7 cellular contexts compared by ENCODE assay signal in genomic region chr3:196056371-196056770, GRCh38. TPM values are rescaled to one million over a fixed set of nuclear protein-coding genes. Genes with fewer than 3 reads are reported as not detected.
A peak's percentile ranks its signal among the peaks of the same experiment; 100 is the strongest.
DNase-seq lines count a peak whose midpoint lies in the region; ATAC-seq, FAIRE-seq and TF ChIP-seq lines count a peak whose summit lies in the region.
"Not testable (repeated sequence)": the region's sequence is repeated elsewhere in the genome, so short reads cannot be mapped to it uniquely, and the experiment has no call there.

No MANE protein-coding gene starts in this region.

- H3F3A ChIP-seq in GM23338 (replicated peaks; ENCODE audit: low read depth), result not testable (repeated sequence)
- H3F3A ChIP-seq in Loucy (ENCODE audit: low read depth), result peaks cover 56% of the 10 kb centered on the region

- H3K36me3 ChIP-seq in GM23338 (ENCODE audit: insufficient read depth), result peaks cover 59% of the 10 kb centered on the region
- H3K36me3 ChIP-seq in Loucy (ENCODE audit: insufficient read depth, low read length), result peaks cover 98% of the 10 kb centered on the region
- H3K36me3 ChIP-seq in HepG2 (replicated peaks in 1 of 2; ENCODE audit: control insufficient read depth in 1 of 2, insufficient read depth in 2 of 2, low read length in 2 of 2), result peaks cover 33 to 90% of the 10 kb centered on the region in 2 experiments

- peaks cover 11% of the 10 kb centered on the region for H3K27me3 Mint-ChIP-seq in GM23338 (ENCODE audit: insufficient read depth, low read depth, poor library complexity)
- not testable (repeated sequence) for H3K27me3 Mint-ChIP-seq in WTC11 (ENCODE audit: low read depth); activated T-cell treated with anti-CD3 and anti-CD28 coated beads, Interleukin-2, amount 50 U/mL, for 72 hours (ENCODE audit: low read depth); activated naive CD8-positive, alpha-beta T cell treated with anti-CD3 and anti-CD28 coated beads for 36 hours

- not testable (repeated sequence) for H3K9me2 ChIP-seq in GM23338 (ENCODE audit: insufficient read depth); Loucy (replicated peaks; ENCODE audit: low read depth, low read length)

- CTCF ChIA-PET in WTC11 (lab: Charles Lee); HepG2 (lab: Yijun Ruan, JAX; ENCODE audit: low intra/inter-chr PET ratio, low total read pairs): not testable (repeated sequence)

- TF ChIP-seq RAD21 in HepG2 (CRISPR knock-in tag; IDR thresholded peaks at IDR 0.05), result not testable (repeated sequence)

- not testable (repeated sequence) for H2AFZ ChIP-seq in GM23338; Loucy (ENCODE audit: low read length); HepG2 (ENCODE audit: low read length)

- H3K27ac ChIP-seq in GM23338 (ENCODE audit: low read depth) (peak overlapping the region; percentile 72; the same call in 1 of the 2 replicates), HepG2 (ENCODE audit: extremely low read length, insufficient read depth, low read length) (peak overlapping the region; percentile 28)

- not testable (repeated sequence) for H3K9ac ChIP-seq in Loucy (ENCODE audit: low read depth, low read length, poor library complexity, severe bottlenecking); HepG2 (ENCODE audit: insufficient read depth, low read depth, low read length)

- POLR2A ChIA-PET in WTC11 (lab: Charles Lee); HepG2 (lab: Yijun Ruan, JAX): not testable (repeated sequence)

- not testable (repeated sequence) for H3K4me3 Mint-ChIP-seq in GM23338; WTC11; activated T-cell treated with anti-CD3 and anti-CD28 coated beads, Interleukin-2, amount 50 U/mL, for 72 hours; activated naive CD8-positive, alpha-beta T cell treated with anti-CD3 and anti-CD28 coated beads for 36 hours; stimulated activated effector memory CD8-positive, alpha-beta T cell treated with anti-CD3 and anti-CD28 coated beads, Interleukin-12 subunit alpha, Interleukin-12 subunit beta, amount 100 ng/mL, for 72 hours

- TF ChIP-seq CTCF in GM23338 (conservative IDR thresholded peaks at IDR 0.05; ENCODE audit: low read depth in 2 of 2); Loucy (conservative IDR thresholded peaks at IDR 0.05; ENCODE audit: low read length); WTC11 (IDR thresholded peaks at IDR 0.05); HepG2 (CRISPR knock-in tag; IDR thresholded peaks at IDR 0.05): not testable (repeated sequence)

- WGBS in HepG2 (ENCODE audit: low lambda C conversion rate), result 97% methylated on average over 6 of the region's 6 CpGs

- not testable (repeated sequence) for H3K79me2 ChIP-seq in GM23338 (replicated peaks; ENCODE audit: insufficient read depth); HepG2 (ENCODE audit: insufficient read depth, low read length)
- H3K79me2 ChIP-seq in Loucy (ENCODE audit: insufficient read depth, low read length), result peaks cover 87% of the 10 kb centered on the region

- H3K36me3 Mint-ChIP-seq in GM23338 (ENCODE audit: low read depth), result peaks cover 98% of the 10 kb centered on the region
- peaks cover 87% of the 10 kb centered on the region for H3K36me3 Mint-ChIP-seq in WTC11
- H3K36me3 Mint-ChIP-seq in activated T-cell treated with anti-CD3 and anti-CD28 coated beads, Interleukin-2, amount 50 U/mL, for 72 hours (ENCODE audit: insufficient read depth in 2 of 2), result peaks cover 30 to 57% of the 10 kb centered on the region in 2 donors
- peaks cover 56% of the 10 kb centered on the region for H3K36me3 Mint-ChIP-seq in activated naive CD8-positive, alpha-beta T cell treated with anti-CD3 and anti-CD28 coated beads for 36 hours
- H3K36me3 Mint-ChIP-seq in stimulated activated effector memory CD8-positive, alpha-beta T cell treated with anti-CD3 and anti-CD28 coated beads, Interleukin-12 subunit alpha, Interleukin-12 subunit beta, amount 100 ng/mL, for 72 hours, result peaks cover 100% of the 10 kb centered on the region

- TF ChIP-seq POLR2A in HepG2 (IDR thresholded peaks at IDR 0.05; ENCODE audit: insufficient read depth in 1 of 2, low read depth in 2 of 2, low read length in 2 of 2), result not testable (repeated sequence)

- in situ Hi-C loops in HepG2 (cut with HindIII; ENCODE audit: extremely low pct_ligation_motif_present, low pct_unique_long_range_greater_than_20kb), result not testable (repeated sequence)

- not testable (repeated sequence) for DNase-seq in GM23338 (ENCODE audit: low spot score); WTC11 (ENCODE audit: low spot score); activated T-cell treated with anti-CD3 and anti-CD28 coated beads, Interleukin-2, amount 50 U/mL, for 72 hours; activated naive CD8-positive, alpha-beta T cell treated with anti-CD3 and anti-CD28 coated beads for 36 hours; HepG2 (ENCODE audit: low spot score); stimulated activated effector memory CD8-positive, alpha-beta T cell treated with anti-CD3 and anti-CD28 coated beads, Interleukin-12 subunit alpha, Interleukin-12 subunit beta, amount 100 ng/mL, for 72 hours (ENCODE audit: low spot score in 2 of 2)

- BruUV-seq in HepG2 (replicated peaks; lab: Mats Ljungman, UMichigan), result not testable (repeated sequence)

- not testable (repeated sequence) for H3K27me3 ChIP-seq in GM23338 (ENCODE audit: insufficient read depth); Loucy (ENCODE audit: insufficient read depth, low read length, poor library complexity, severe bottlenecking); HepG2 (ENCODE audit: control insufficient read depth in 1 of 2, insufficient read depth in 2 of 2, low read length in 2 of 2)

- not testable (repeated sequence) for H3K4me2 ChIP-seq in GM23338; HepG2 (ENCODE audit: low read depth, low read length)
- H3K4me2 ChIP-seq in Loucy (ENCODE audit: low read depth, low read length, poor library complexity, severe bottlenecking), result peak overlapping the region; percentile 3

- not testable (repeated sequence) for ATAC-seq in GM23338; WTC11; activated T-cell treated with anti-CD3 and anti-CD28 coated beads, Interleukin-2, amount 50 U/mL, for 72 hours (replicated peaks in 1 of 2); HepG2; stimulated activated effector memory CD8-positive, alpha-beta T cell treated with anti-CD3 and anti-CD28 coated beads, Interleukin-12 subunit alpha, Interleukin-12 subunit beta, amount 100 ng/mL, for 72 hours

- not testable (repeated sequence) for TF ChIP-seq EP300 in HepG2 (IDR thresholded peaks at IDR 0.05; ENCODE audit: low read depth in 2 of 2, low read length in 2 of 2); HepG2 (CRISPR knock-in tag; IDR thresholded peaks at IDR 0.05; ENCODE audit: borderline replicate concordance)

- H3K4me1 ChIP-seq in GM23338 (ENCODE audit: insufficient read depth) (peaks cover 26% of the 10 kb centered on the region), HepG2 (ENCODE audit: insufficient read depth, low read length) (peaks cover 26% of the 10 kb centered on the region)
- not testable (repeated sequence) for H3K4me1 ChIP-seq in Loucy (ENCODE audit: insufficient read depth, low read length, poor library complexity, severe bottlenecking)

- intact Hi-C loops in HepG2 (cut with micrococcal nuclease; ENCODE audit: unreplicated experiment), result not testable (repeated sequence)

- H3K4me3 ChIP-seq in GM23338; Loucy (ENCODE audit: low read length, poor library complexity, severe bottlenecking); HepG2 (replicated peaks in 1 of 3; ENCODE audit: insufficient read depth in 1 of 3, low read depth in 2 of 3, low read length in 3 of 3): not testable (repeated sequence)

- peak overlapping the region; percentile 96 for H3K27ac Mint-ChIP-seq in GM23338
- peak overlapping the region; percentile 53; the same call in 1 of the 2 replicates for H3K27ac Mint-ChIP-seq in WTC11
- H3K27ac Mint-ChIP-seq in activated T-cell treated with anti-CD3 and anti-CD28 coated beads, Interleukin-2, amount 50 U/mL, for 72 hours, result peak overlapping the region; percentile 46
- peak overlapping the region; percentile 34 for H3K27ac Mint-ChIP-seq in activated naive CD8-positive, alpha-beta T cell treated with anti-CD3 and anti-CD28 coated beads for 36 hours
- H3K27ac Mint-ChIP-seq in stimulated activated effector memory CD8-positive, alpha-beta T cell treated with anti-CD3 and anti-CD28 coated beads, Interleukin-12 subunit alpha, Interleukin-12 subunit beta, amount 100 ng/mL, for 72 hours, result peak overlapping the region; percentile 48

- not testable (repeated sequence) for H4K20me1 ChIP-seq in GM23338 (replicated peaks; ENCODE audit: insufficient read depth)
- peaks cover 97% of the 10 kb centered on the region for H4K20me1 ChIP-seq in Loucy (ENCODE audit: insufficient read depth, low read length, poor library complexity, severe bottlenecking)
- peaks cover 20% of the 10 kb centered on the region for H4K20me1 ChIP-seq in HepG2 (ENCODE audit: insufficient read depth, low read length)

- H3K4me1 Mint-ChIP-seq in GM23338 (peaks cover 31% of the 10 kb centered on the region), WTC11 (peaks cover 41% of the 10 kb centered on the region)
- H3K4me1 Mint-ChIP-seq in activated T-cell treated with anti-CD3 and anti-CD28 coated beads, Interleukin-2, amount 50 U/mL, for 72 hours (ENCODE audit: low read depth); activated naive CD8-positive, alpha-beta T cell treated with anti-CD3 and anti-CD28 coated beads for 36 hours; stimulated activated effector memory CD8-positive, alpha-beta T cell treated with anti-CD3 and anti-CD28 coated beads, Interleukin-12 subunit alpha, Interleukin-12 subunit beta, amount 100 ng/mL, for 72 hours: not testable (repeated sequence)

- not testable (repeated sequence) for H3K9me3 Mint-ChIP-seq in GM23338; WTC11; activated T-cell treated with anti-CD3 and anti-CD28 coated beads, Interleukin-2, amount 50 U/mL, for 72 hours; activated naive CD8-positive, alpha-beta T cell treated with anti-CD3 and anti-CD28 coated beads for 36 hours; stimulated activated effector memory CD8-positive, alpha-beta T cell treated with anti-CD3 and anti-CD28 coated beads, Interleukin-12 subunit alpha, Interleukin-12 subunit beta, amount 100 ng/mL, for 72 hours

- not testable (repeated sequence) for H3K9me3 ChIP-seq in Loucy (ENCODE audit: insufficient read depth, low read depth, low read length); HepG2 (ENCODE audit: low read length)

- FAIRE-seq in HepG2 (lab: Jason Lieb, UNC), result not testable (repeated sequence)

RNA-seq across cellular contexts. Expression of gene TFRC, which starts 25.5 kb away (rescaled TPM):
- total RNA-seq in GM23338 (2014; rRNA removed; shearing (Covaris generic)), result 179 and 187 TPM in 2 replicates
- 29.3 and 35.5 TPM in 2 replicates for polyA plus RNA-seq in GM23338 (2016; fragmentation: Nextera tagmentation; extraction: Ambion mirVana)
- total RNA-seq in WTC11 (2021), result 92.8 to 143 TPM (median 93.4 TPM) in 3 replicates
- total RNA-seq in activated T-cell treated with anti-CD3 and anti-CD28 coated beads, Interleukin-2, amount 50 U/mL, for 72 hours, result 100 to 1,000 TPM; 164 to 174 TPM
- 100 to 1,000 TPM; 550 TPM for total RNA-seq in activated naive CD8-positive, alpha-beta T cell treated with anti-CD3 and anti-CD28 coated beads for 36 hours
- 176 and 274 TPM in 2 replicates for total RNA-seq in HepG2 (2016; rRNA removed; fragmentation: Illumina TruSeq; extraction: Trizol)
- total RNA-seq in HepG2 (2016; cell fraction: cytosol; rRNA removed; fragmentation: Illumina TruSeq; extraction: Trizol; ENCODE audit: low read depth), result 15.6 and 21.1 TPM in 2 replicates
- total RNA-seq in HepG2 (2016; cell fraction: insoluble cytoplasmic fraction; rRNA removed; fragmentation: Illumina TruSeq; extraction: Trizol), result 166 and 276 TPM in 2 replicates
- total RNA-seq in HepG2 (2016; cell fraction: membrane; rRNA removed; fragmentation: Illumina TruSeq; extraction: Trizol), result 53.1 and 67.0 TPM in 2 replicates
- total RNA-seq in HepG2 (2016; cell fraction: nucleus; rRNA removed; fragmentation: Illumina TruSeq; extraction: Trizol), result 271 and 302 TPM in 2 replicates
- 171 and 188 TPM in 2 replicates for polyA plus RNA-seq in HepG2 (2011; rRNA removed)
- 78.0 and 140 TPM in 2 replicates for polyA plus RNA-seq in HepG2 (2011; cell fraction: cytosol; rRNA removed)
- 74.7 and 92.6 TPM in 2 replicates for polyA plus RNA-seq in HepG2 (2011; cell fraction: nucleus; rRNA removed)
- 211 and 370 TPM in 2 replicates for polyA plus RNA-seq in HepG2 (2012)
- polyA plus RNA-seq in HepG2 (2016; cell fraction: cytosol; fragmentation: Illumina TruSeq; extraction: Trizol; ENCODE audit: low read depth), result 6.8 and 7.7 TPM in 2 replicates
- 89.1 and 93.4 TPM in 2 replicates for polyA plus RNA-seq in HepG2 (2016; cell fraction: insoluble cytoplasmic fraction; fragmentation: Illumina TruSeq; extraction: Trizol; ENCODE audit: low read depth)
- polyA plus RNA-seq in HepG2 (2016; cell fraction: membrane; fragmentation: Illumina TruSeq; extraction: Trizol; ENCODE audit: low read depth), result 20.8 and 24.6 TPM in 2 replicates
- polyA plus RNA-seq in HepG2 (2016; cell fraction: nucleus; fragmentation: Illumina TruSeq; extraction: Trizol; ENCODE audit: insufficient read depth, low read depth), result 204 and 208 TPM in 2 replicates
- polyA minus RNA-seq in HepG2 (2011; rRNA and poly(A)+ RNA removed; ENCODE audit: low replicate concordance), result 316 and 962 TPM in 2 replicates
- 283 and 359 TPM in 2 replicates for polyA minus RNA-seq in HepG2 (2011; cell fraction: cytosol; rRNA and poly(A)+ RNA removed)
- 377 and 388 TPM in 2 replicates for polyA minus RNA-seq in HepG2 (2011; cell fraction: nucleus; rRNA and poly(A)+ RNA removed)

Comparison
In these comparisons a context has a peak if more than half of its experiments do, and no peak if none do; other contexts are left out.
1. H3K27ac Mint-ChIP-seq: peak in every context shown above with its lines; median percentile 96 in GM23338; 53 in WTC11; 48 in stimulated activated effector memory CD8-positive, alpha-beta T cell treated with anti-CD3 and anti-CD28 coated beads, Interleukin-12 subunit alpha, Interleukin-12 subunit beta, amount 100 ng/mL, for 72 hours; 46 in activated T-cell treated with anti-CD3 and anti-CD28 coated beads, Interleukin-2, amount 50 U/mL, for 72 hours; 34 in activated naive CD8-positive, alpha-beta T cell treated with anti-CD3 and anti-CD28 coated beads for 36 hours.